17 cellular contexts compared by ENCODE assay signal in genomic region chr2:233929352-233929843, GRCh38. TPM values are rescaled to one million over a fixed set of nuclear protein-coding genes. Genes with fewer than 3 reads are reported as not detected.
DNase-seq lines count a peak whose midpoint lies in the region; ATAC-seq and TF ChIP-seq lines count a peak whose summit lies in the region.
"Had no signal": no experiment of that assay in that cellular context is flagged by ENCODE, and none has a peak within 500 bp of the region (broad histone marks: within the 10 kb centered on the region; RNA-seq: fewer than 3 reads in every experiment).

No MANE protein-coding gene starts in this region.

- DNase-seq in A172 (ENCODE audit: low spot score) (peak; percentile 60), Daoy (ENCODE audit: low read depth) (peak; percentile 58), NCI-H774 (lab: John Stamatoyannopoulos, UW) (peak; percentile 18), NCI-H1694 (lab: John Stamatoyannopoulos, UW) (no peak), mesenteric fat pad (ENCODE audit: low spot score) (no peak)
- no peak for DNase-seq in CD4-positive, alpha-beta T cell
- DNase-seq in stimulated activated CD4-positive, alpha-beta T cell treated with anti-CD3 and anti-CD28 coated beads, Interleukin-12 subunit alpha, Interleukin-12 subunit beta, amount 100 ng/mL, for 4 hours: no peak
- DNase-seq: aorta; effector CD4-positive, alpha-beta T cell; heart left ventricle; KBM-7; NCI-H2171; stimulated activated naive CD4-positive, alpha-beta T cell treated with Interleukin-2 at 50 U/mL for 16 hours had no signal

- no peaks in the 10 kb centered on the region for H3K36me3 Mint-ChIP-seq in CD4-positive, alpha-beta T cell (ENCODE audit: low read depth)
- H3K36me3 Mint-ChIP-seq: memory B cell had no signal

- H3K36me3 ChIP-seq in iPS-15b (ENCODE audit: control insufficient read depth, insufficient read depth, low read length): no peaks in the 10 kb centered on the region
- H3K36me3 ChIP-seq: heart left ventricle, prostate gland had no signal

- no peak overlapping the region for H3K27ac ChIP-seq in CD4-positive, alpha-beta T cell (ENCODE audit: low read depth, low read length)
- H3K27ac ChIP-seq: heart left ventricle, prostate gland had no signal

- peaks cover 74% of the 10 kb centered on the region for H3K27me3 Mint-ChIP-seq in CD4-positive, alpha-beta T cell

- no peak for TF ChIP-seq CTCF in CD4-positive, alpha-beta T cell (IDR thresholded peaks at IDR 0.05)

- POLR2A ChIA-PET in CD4-positive, alpha-beta T cell (lab: Charles Lee): no interaction called here

- H3K27ac Mint-ChIP-seq in CD4-positive, alpha-beta T cell: no peak overlapping the region
- H3K27ac Mint-ChIP-seq: memory B cell had no signal

- no peaks in the 10 kb centered on the region for H3K9me3 ChIP-seq in iPS-15b (ENCODE audit: control insufficient read depth, insufficient read depth, low read length)
- H3K9me3 ChIP-seq in CD4-positive, alpha-beta T cell (ENCODE audit: control insufficient read depth, low read length): no peaks in the 10 kb centered on the region
- H3K9me3 ChIP-seq: heart left ventricle, prostate gland had no signal

- ATAC-seq in CD4-positive, alpha-beta T cell (ENCODE audit: poor library complexity): no peak
- ATAC-seq: heart left ventricle had no signal

- H3K27me3 ChIP-seq in iPS-15b (ENCODE audit: control insufficient read depth, insufficient read depth, low read length): no peaks in the 10 kb centered on the region
- H3K27me3 ChIP-seq in CD4-positive, alpha-beta T cell (ENCODE audit: control insufficient read depth, insufficient read depth, low read length): peaks cover 41% of the 10 kb centered on the region

- CTCF ChIA-PET in CD4-positive, alpha-beta T cell (lab: Charles Lee): no interaction called here

- no peaks in the 10 kb centered on the region for H3K4me1 Mint-ChIP-seq in CD4-positive, alpha-beta T cell (ENCODE audit: low read depth)
- H3K4me1 Mint-ChIP-seq: memory B cell had no signal

- peak overlapping the region; percentile 14 for H3K9ac ChIP-seq in iPS-15b (ENCODE audit: low read depth, low read length)

- H3K4me3 ChIP-seq in iPS-15b (ENCODE audit: low read depth, low read length): no peak overlapping the region
- H3K4me3 ChIP-seq: heart left ventricle, prostate gland had no signal

- peaks cover 6% of the 10 kb centered on the region for H3K4me1 ChIP-seq in iPS-15b (ENCODE audit: control insufficient read depth, insufficient read depth, low read length)
- H3K4me1 ChIP-seq: heart left ventricle had no signal

- intact Hi-C loops in CD4-positive, alpha-beta T cell (cut with DNase I, micrococcal nuclease): no loop called here

- no peaks in the 10 kb centered on the region for H3K9me3 Mint-ChIP-seq in CD4-positive, alpha-beta T cell
- H3K9me3 Mint-ChIP-seq: activated T-cell treated with anti-CD3 and anti-CD28 coated beads, Interleukin-2, amount 50 U/mL, for 72 hours; memory B cell had no signal

- H3K4me3 Mint-ChIP-seq in CD4-positive, alpha-beta T cell: no peak overlapping the region
- H3K4me3 Mint-ChIP-seq: activated T-cell treated with anti-CD3 and anti-CD28 coated beads, Interleukin-2, amount 50 U/mL, for 72 hours; memory B cell had no signal

RNA-seq across cellular contexts. Expression of gene TRPM8, which starts 12.2 kb away (rescaled TPM):
- total RNA-seq in A172 (2014; rRNA removed; shearing (Covaris generic)): 1.1 and 2.4 TPM in 2 replicates
- total RNA-seq in Daoy (2014; rRNA removed; shearing (Covaris generic)): 0.06 and 0.12 TPM in 2 replicates
- total RNA-seq in CD4-positive, alpha-beta T cell: not detected
- total RNA-seq in mesenteric fat pad: not detected
- total RNA-seq: activated T-cell treated with anti-CD3 and anti-CD28 coated beads, Interleukin-2, amount 50 U/mL, for 72 hours; aorta had no signal

Comparison
In these comparisons a context has a peak if more than half of its experiments do, and no peak if none do; other contexts are left out.
1. DNase-seq: peak in A172 (single experiment), Daoy (single experiment) and NCI-H774 (single experiment); none in NCI-H1694 (single experiment), CD4-positive, alpha-beta T cell (0 of 10), mesenteric fat pad (single experiment) and stimulated activated CD4-positive, alpha-beta T cell treated with anti-CD3 and anti-CD28 coated beads, Interleukin-12 subunit alpha, Interleukin-12 subunit beta, amount 100 ng/mL, for 4 hours (single experiment).